In the genomic region with DNA sequence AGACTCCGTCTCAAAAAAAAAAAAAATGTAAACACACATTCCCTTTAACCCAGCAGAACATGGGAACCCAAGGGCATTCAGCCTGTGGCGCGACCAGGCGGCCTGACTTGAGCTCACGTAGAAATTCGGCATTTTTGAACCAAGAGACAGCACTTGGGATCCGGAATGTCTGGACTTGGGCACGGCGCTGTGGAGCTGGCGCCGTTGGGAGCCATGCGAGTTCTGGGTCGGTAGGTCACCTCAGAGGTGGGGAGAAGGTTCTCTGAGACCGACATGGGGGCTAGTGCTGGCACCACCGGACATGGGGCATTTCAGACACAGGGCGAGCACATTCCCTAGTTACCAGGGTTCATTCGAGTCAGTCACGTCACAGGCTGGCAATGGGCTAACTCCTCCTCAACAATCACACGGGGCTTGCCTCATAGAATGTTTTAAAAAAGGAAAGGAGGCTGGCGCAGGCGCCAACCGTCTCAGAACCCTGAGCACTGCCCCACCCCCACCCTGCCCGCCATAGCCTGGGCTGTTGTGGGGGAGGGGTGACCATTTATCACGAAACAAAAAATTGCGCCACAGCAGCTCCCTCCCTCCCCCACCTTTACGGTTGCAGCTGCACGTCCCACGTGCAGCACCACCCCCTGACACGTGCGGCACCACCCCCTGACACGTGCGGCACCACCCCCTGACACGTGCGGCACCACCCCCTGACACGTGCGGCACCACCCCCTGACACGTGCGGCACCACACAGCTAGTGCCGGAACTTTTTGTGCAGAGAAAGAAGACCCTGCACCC, we compare ENCODE assay signal across 1 cellular context.
TF ChIP-seq lines count a peak whose summit lies in the region.

A gene with protein sequence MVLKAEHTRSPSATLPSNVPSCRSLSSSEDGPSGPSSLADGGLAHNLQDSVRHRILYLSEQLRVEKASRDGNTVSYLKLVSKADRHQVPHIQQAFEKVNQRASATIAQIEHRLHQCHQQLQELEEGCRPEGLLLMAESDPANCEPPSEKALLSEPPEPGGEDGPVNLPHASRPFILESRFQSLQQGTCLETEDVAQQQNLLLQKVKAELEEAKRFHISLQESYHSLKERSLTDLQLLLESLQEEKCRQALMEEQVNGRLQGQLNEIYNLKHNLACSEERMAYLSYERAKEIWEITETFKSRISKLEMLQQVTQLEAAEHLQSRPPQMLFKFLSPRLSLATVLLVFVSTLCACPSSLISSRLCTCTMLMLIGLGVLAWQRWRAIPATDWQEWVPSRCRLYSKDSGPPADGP (minus strand): TSS at position 334 of the 790 bp plus-strand sequence. CDS start 3,007 bp downstream, outside the sequence.

TF ChIP-seq in K562, 482 proteins besides CTCF, POLR2A, EP300 and RAD21 (continued from another document and continues in another):
- TF ChIP-seq CSDE1 (IDR thresholded peaks at IDR 0.05) (no peak), RNF219 (CRISPR knock-in tag; IDR thresholded peaks at IDR 0.05) (no peak), ZBTB43 (CRISPR knock-in tag; IDR thresholded peaks at IDR 0.05) (no peak), THRA (IDR thresholded peaks at IDR 0.05) (no peak), MAX (CRISPR knock-in tag; IDR thresholded peaks at IDR 0.05) (peak; percentile 69), SOX6 (IDR thresholded peaks at IDR 0.05) (no peak), ZFPM2 (CRISPR knock-in tag; IDR thresholded peaks at IDR 0.05) (no peak), POLR2AphosphoS5 (IDR thresholded peaks at IDR 0.05; ENCODE audit: control insufficient read depth, insufficient read depth, low read depth, low read length) (no peak), ZNF133 (CRISPR knock-in tag; IDR thresholded peaks at IDR 0.05) (no peak), PCBP2 (IDR thresholded peaks at IDR 0.05; ENCODE audit: low read depth, low read length, poor library complexity, severe bottlenecking) (no peak), NR2C1 (IDR thresholded peaks at IDR 0.05) (no peak), NR2C1 (tag; IDR thresholded peaks at IDR 0.05) (no peak), MEF2A (IDR thresholded peaks at IDR 0.05; ENCODE audit: control insufficient read depth, low read depth, low read length) (no peak), BCOR (IDR thresholded peaks at IDR 0.05) (no peak), ILK (tag; IDR thresholded peaks at IDR 0.05; ENCODE audit: borderline replicate concordance, low read depth) (no peak), NR3C1 (CRISPR knock-in tag; IDR thresholded peaks at IDR 0.05) (no peak), ZNF668 (CRISPR knock-in tag; IDR thresholded peaks at IDR 0.05) (no peak), NFYB (IDR thresholded peaks at IDR 0.05; ENCODE audit: extremely low read depth, insufficient read length) (no peak), ZNF431 (CRISPR knock-in tag; IDR thresholded peaks at IDR 0.05) (peak; percentile 20; the same call in 1 of the 2 replicates), ZFP30 (CRISPR knock-in tag; IDR thresholded peaks at IDR 0.05; ENCODE audit: borderline replicate concordance) (no peak), GATAD2A (IDR thresholded peaks at IDR 0.05) (no peak), STAT6 (CRISPR knock-in tag; IDR thresholded peaks at IDR 0.05) (no peak)
- TF ChIP-seq, protein P1, sequence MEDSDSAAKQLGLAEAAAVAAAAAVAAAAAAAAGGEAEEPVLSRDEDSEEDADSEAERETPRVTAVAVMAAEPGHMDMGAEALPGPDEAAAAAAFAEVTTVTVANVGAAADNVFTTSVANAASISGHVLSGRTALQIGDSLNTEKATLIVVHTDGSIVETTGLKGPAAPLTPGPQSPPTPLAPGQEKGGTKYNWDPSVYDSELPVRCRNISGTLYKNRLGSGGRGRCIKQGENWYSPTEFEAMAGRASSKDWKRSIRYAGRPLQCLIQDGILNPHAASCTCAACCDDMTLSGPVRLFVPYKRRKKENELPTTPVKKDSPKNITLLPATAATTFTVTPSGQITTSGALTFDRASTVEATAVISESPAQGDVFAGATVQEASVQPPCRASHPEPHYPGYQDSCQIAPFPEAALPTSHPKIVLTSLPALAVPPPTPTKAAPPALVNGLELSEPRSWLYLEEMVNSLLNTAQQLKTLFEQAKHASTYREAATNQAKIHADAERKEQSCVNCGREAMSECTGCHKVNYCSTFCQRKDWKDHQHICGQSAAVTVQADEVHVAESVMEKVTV (CRISPR knock-in tag; IDR thresholded peaks at IDR 0.05) = no peak
- TF ChIP-seq, protein P2, sequence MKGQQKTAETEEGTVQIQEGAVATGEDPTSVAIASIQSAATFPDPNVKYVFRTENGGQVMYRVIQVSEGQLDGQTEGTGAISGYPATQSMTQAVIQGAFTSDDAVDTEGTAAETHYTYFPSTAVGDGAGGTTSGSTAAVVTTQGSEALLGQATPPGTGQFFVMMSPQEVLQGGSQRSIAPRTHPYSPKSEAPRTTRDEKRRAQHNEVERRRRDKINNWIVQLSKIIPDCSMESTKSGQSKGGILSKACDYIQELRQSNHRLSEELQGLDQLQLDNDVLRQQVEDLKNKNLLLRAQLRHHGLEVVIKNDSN (CRISPR knock-in tag; IDR thresholded peaks at IDR 0.05) = peak; percentile 56
- TF ChIP-seq, protein P3, sequence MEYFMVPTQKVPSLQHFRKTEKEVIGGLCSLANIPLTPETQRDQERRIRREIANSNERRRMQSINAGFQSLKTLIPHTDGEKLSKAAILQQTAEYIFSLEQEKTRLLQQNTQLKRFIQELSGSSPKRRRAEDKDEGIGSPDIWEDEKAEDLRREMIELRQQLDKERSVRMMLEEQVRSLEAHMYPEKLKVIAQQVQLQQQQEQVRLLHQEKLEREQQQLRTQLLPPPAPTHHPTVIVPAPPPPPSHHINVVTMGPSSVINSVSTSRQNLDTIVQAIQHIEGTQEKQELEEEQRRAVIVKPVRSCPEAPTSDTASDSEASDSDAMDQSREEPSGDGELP (CRISPR knock-in tag; IDR thresholded peaks at IDR 0.05; ENCODE audit: borderline replicate concordance) = peak; percentile 74; the same call in 1 of the 2 replicates
- TF ChIP-seq, protein P4, sequence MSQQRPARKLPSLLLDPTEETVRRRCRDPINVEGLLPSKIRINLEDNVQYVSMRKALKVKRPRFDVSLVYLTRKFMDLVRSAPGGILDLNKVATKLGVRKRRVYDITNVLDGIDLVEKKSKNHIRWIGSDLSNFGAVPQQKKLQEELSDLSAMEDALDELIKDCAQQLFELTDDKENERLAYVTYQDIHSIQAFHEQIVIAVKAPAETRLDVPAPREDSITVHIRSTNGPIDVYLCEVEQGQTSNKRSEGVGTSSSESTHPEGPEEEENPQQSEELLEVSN (IDR thresholded peaks at IDR 0.05; ENCODE audit: borderline replicate concordance in 1 of 2, extremely low read depth in 1 of 2, insufficient read depth in 1 of 2, insufficient read length in 1 of 2, low read depth in 1 of 2, low read length in 1 of 2, poor library complexity in 1 of 2, severe bottlenecking in 1 of 2) = peak in 1 of 2 experiments; percentile 50
- TF ChIP-seq, protein P5, sequence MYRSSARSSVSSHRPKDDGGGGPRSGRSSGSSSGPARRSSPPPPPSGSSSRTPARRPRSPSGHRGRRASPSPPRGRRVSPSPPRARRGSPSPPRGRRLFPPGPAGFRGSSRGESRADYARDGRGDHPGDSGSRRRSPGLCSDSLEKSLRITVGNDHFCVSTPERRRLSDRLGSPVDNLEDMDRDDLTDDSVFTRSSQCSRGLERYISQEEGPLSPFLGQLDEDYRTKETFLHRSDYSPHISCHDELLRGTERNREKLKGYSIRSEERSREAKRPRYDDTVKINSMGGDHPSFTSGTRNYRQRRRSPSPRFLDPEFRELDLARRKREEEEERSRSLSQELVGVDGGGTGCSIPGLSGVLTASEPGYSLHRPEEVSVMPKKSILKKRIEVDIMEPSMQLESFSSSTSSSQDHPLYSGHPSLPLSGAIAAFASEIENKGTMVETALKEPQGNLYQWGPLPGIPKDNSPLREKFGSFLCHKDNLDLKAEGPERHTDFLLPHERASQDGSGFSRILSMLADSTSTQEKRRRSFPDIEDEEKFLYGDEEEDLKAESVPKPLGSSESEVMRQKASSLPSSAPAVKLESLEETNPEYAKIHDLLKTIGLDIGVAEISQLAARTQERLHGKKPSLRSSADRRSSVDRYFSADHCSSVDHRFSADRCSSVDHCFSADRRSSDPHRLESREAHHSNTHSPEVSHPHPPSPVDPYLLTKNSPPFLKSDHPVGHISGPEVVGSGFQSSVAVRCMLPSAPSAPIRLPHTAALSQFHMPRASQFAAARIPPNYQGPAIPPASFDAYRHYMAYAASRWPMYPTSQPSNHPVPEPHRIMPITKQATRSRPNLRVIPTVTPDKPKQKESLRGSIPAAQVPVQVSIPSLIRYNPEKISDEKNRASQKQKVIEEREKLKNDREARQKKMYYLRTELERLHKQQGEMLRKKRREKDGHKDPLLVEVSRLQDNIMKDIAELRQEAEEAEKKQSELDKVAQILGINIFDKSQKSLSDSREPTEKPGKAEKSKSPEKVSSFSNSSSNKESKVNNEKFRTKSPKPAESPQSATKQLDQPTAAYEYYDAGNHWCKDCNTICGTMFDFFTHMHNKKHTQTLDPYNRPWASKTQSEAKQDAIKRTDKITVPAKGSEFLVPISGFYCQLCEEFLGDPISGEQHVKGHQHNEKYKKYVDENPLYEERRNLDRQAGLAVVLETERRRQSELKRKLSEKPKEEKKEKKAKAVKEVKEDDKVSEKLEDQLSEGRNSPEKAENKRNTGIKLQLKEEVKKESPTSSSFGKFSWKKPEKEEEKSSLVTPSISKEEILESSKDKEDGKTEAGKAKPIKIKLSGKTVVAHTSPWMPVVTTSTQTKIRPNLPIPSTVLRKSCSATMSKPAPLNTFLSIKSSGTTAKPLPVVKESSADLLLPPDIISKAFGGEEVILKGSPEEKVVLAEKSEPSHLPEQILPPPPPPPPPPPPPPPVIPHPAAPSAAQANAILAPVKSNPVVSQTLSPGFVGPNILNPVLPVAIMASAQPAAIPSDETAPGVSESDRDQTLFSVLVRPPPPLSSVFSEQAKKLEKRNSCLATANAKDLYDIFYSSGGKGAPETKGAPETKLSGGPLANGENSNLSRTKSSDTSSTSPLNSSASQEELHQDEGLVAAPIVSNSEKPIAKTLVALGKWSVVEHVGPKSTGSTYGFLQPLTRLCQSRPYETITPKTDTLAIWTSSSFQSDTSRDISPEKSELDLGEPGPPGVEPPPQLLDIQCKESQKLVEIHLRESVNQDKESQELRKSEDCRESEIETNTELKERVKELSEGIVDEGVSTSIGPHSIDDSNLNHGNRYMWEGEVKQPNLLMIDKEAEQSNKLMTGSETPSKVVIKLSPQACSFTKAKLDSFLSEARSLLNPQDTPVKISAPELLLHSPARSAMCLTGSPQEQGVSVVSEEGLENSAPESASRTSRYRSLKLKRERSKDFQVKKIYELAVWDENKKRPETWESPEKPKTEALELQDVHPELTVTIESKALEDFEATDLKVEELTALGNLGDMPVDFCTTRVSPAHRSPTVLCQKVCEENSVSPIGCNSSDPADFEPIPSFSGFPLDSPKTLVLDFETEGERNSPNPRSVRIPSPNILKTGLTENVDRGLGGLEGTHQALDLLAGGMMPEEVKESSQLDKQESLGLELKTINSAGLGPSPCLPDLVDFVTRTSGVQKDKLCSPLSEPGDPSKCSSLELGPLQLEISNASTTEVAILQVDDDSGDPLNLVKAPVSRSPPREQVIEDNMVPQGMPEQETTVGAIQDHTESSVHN (IDR thresholded peaks at IDR 0.05; ENCODE audit: borderline replicate concordance in 1 of 2, low read depth in 1 of 2) = no peak
